In the genomic region with DNA sequence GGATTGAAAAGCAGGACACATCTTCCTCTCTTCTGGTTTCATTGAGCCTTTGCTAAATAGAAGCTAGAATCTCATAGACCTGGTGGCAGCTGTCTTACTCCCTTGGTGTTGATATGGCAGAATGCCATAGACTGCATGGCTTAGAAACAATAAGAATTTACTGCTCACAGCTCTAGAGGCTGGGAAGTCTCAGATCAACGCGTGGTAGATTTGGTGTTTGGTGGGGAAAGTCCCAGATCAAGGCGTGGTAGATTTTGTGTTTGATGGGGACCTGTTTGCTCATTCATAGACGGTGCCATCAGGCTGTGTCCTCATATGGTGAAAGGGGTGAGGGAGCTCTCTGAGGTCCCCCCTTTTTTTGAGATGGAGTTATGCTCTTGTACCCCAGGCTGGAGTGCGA, we compare ENCODE assay signal across 24 cellular contexts.
"Had no signal": no experiment of that assay in that cellular context is flagged by ENCODE, and none has a peak within 500 bp of the region (broad histone marks: within the 10 kb centered on the region; RNA-seq: fewer than 3 reads in every experiment).

No MANE protein-coding gene starts in this region.

- H3K4me1 ChIP-seq: esophagus muscularis mucosa, foreskin keratinocyte, heart right ventricle, pancreas, right atrium auricular region, thyroid gland, upper lobe of left lung, vagina had no signal

- H3K27me3 ChIP-seq: foreskin keratinocyte, pancreas, right atrium auricular region, thyroid gland, upper lobe of left lung, vagina had no signal

- ATAC-seq: activated T-helper 17 cell treated with anti-CD3 and anti-CD28 coated beads, Interleukin-2, amount 50 U/mL, for 72 hours; foreskin keratinocyte; heart right ventricle; naive thymus-derived CD4-positive, alpha-beta T cell; pancreas; T-helper 17 cell had no signal

- H3K36me3 Mint-ChIP-seq: activated naive CD8-positive, alpha-beta T cell treated with anti-CD3 and anti-CD28 coated beads, Interleukin-2, amount 10 ng/mL, durations not matched to agents 7 days and 5 days; mesothelial cell of epicardium had no signal

- H3K27ac Mint-ChIP-seq: activated CD4-positive, alpha-beta T cell treated with anti-CD3 and anti-CD28 coated beads, Interleukin-2, amount 10 ng/mL, durations not matched to agents 7 days and 5 days; activated naive CD8-positive, alpha-beta T cell treated with anti-CD3 and anti-CD28 coated beads, Interleukin-2, amount 10 ng/mL, durations not matched to agents 7 days and 5 days; activated T-helper 17 cell treated with anti-CD3 and anti-CD28 coated beads, Interleukin-2, amount 50 U/mL, for 72 hours; dendritic cell treated with granulocyte-macrophage colony-stimulating factor and Interleukin-4, amounts not matched to agents 40 ng/mL and 50 ng/mL, for 4 days; endodermal cell; mesothelial cell of epicardium; naive thymus-derived CD4-positive, alpha-beta T cell; stimulated activated naive CD8-positive, alpha-beta T cell treated with anti-CD3 and anti-CD28 coated beads, Interleukin-15, Interleukin-2, amounts not matched to agents 100 ng/mL and 50 ng/mL, for 24 hours; T-helper 17 cell had no signal

- H3K27ac ChIP-seq: esophagus muscularis mucosa, foreskin keratinocyte, heart right ventricle, pancreas, right atrium auricular region, thyroid gland, upper lobe of left lung, vagina, WERI-Rb-1 had no signal

- H3K4me3 ChIP-seq: esophagus muscularis mucosa, heart right ventricle, pancreas, right atrium auricular region, thyroid gland, upper lobe of left lung, vagina had no signal

- H3K9me3 ChIP-seq: esophagus muscularis mucosa, pancreas, thyroid gland, upper lobe of left lung, vagina had no signal

- H3K4me1 Mint-ChIP-seq: activated CD4-positive, alpha-beta T cell treated with anti-CD3 and anti-CD28 coated beads, Interleukin-2, amount 10 ng/mL, durations not matched to agents 7 days and 5 days; activated naive CD8-positive, alpha-beta T cell treated with anti-CD3 and anti-CD28 coated beads, Interleukin-2, amount 10 ng/mL, durations not matched to agents 7 days and 5 days; mesothelial cell of epicardium had no signal

- H3K27me3 Mint-ChIP-seq: activated CD4-positive, alpha-beta T cell treated with anti-CD3 and anti-CD28 coated beads, Interleukin-2, amount 10 ng/mL, durations not matched to agents 7 days and 5 days; activated naive CD8-positive, alpha-beta T cell treated with anti-CD3 and anti-CD28 coated beads, Interleukin-2, amount 10 ng/mL, durations not matched to agents 7 days and 5 days; activated T-helper 17 cell treated with anti-CD3 and anti-CD28 coated beads, Interleukin-2, amount 50 U/mL, for 72 hours; stimulated activated naive CD8-positive, alpha-beta T cell treated with anti-CD3 and anti-CD28 coated beads, Interleukin-15, Interleukin-2, amounts not matched to agents 100 ng/mL and 50 ng/mL, for 24 hours; T-helper 17 cell had no signal

- DNase-seq: activated CD4-positive, alpha-beta T cell treated with anti-CD3 and anti-CD28 coated beads, Interleukin-2, amount 10 ng/mL, durations not matched to agents 7 days and 5 days; activated gamma-delta T cell treated with Interleukin-2 at 50 U/mL for 16 hours; activated naive CD8-positive, alpha-beta T cell treated with anti-CD3 and anti-CD28 coated beads, Interleukin-2, amount 10 ng/mL, durations not matched to agents 7 days and 5 days; activated T-cell treated with anti-CD3 and anti-CD28 coated beads for 4 hours; amygdala; central memory CD4-positive, alpha-beta T cell; endodermal cell; foreskin keratinocyte; heart right ventricle; naive thymus-derived CD4-positive, alpha-beta T cell; nucleus accumbens; pancreas; stimulated activated CD4-positive, alpha-beta T cell treated with anti-CD3 and anti-CD28 coated beads, Interleukin-2, amount 100 ng/mL, for 48 hours; T-helper 17 cell; thyroid gland; upper lobe of left lung; WERI-Rb-1 had no signal

- H3K36me3 ChIP-seq: esophagus muscularis mucosa, heart right ventricle, pancreas, right atrium auricular region, thyroid gland, upper lobe of left lung, vagina, WERI-Rb-1 had no signal

- H3K4me3 Mint-ChIP-seq: activated CD4-positive, alpha-beta T cell treated with anti-CD3 and anti-CD28 coated beads, Interleukin-2, amount 10 ng/mL, durations not matched to agents 7 days and 5 days; activated naive CD8-positive, alpha-beta T cell treated with anti-CD3 and anti-CD28 coated beads, Interleukin-2, amount 10 ng/mL, durations not matched to agents 7 days and 5 days; activated T-helper 17 cell treated with anti-CD3 and anti-CD28 coated beads, Interleukin-2, amount 50 U/mL, for 72 hours; dendritic cell treated with granulocyte-macrophage colony-stimulating factor and Interleukin-4, amounts not matched to agents 40 ng/mL and 50 ng/mL, for 4 days; endodermal cell; mesothelial cell of epicardium; naive thymus-derived CD4-positive, alpha-beta T cell; stimulated activated naive CD8-positive, alpha-beta T cell treated with anti-CD3 and anti-CD28 coated beads, Interleukin-15, Interleukin-2, amounts not matched to agents 100 ng/mL and 50 ng/mL, for 24 hours; T-helper 17 cell had no signal
